In genomic region chr7:108239501-108240225, GRCh38 we compare ENCODE assay signal across 21 cellular contexts.
DNase-seq lines count a peak whose midpoint lies in the region; ATAC-seq, FAIRE-seq and TF ChIP-seq lines count a peak whose summit lies in the region.
"Had no signal": no experiment of that assay in that cellular context is flagged by ENCODE, and none has a peak within 500 bp of the region (broad histone marks: within the 10 kb centered on the region; RNA-seq: fewer than 3 reads in every experiment).

No MANE protein-coding gene starts in this region.

- H3K36me3 ChIP-seq in H1 (ENCODE audit: control insufficient read depth in 2 of 4, insufficient read depth in 4 of 4, low read length in 3 of 4), result no peaks in the 10 kb centered on the region
- no peaks in the 10 kb centered on the region for H3K36me3 ChIP-seq in CD8-positive, alpha-beta memory T cell (ENCODE audit: insufficient read depth, low read length)
- H3K36me3 ChIP-seq: neutrophil, right lobe of liver had no signal

- H2BK5ac ChIP-seq in H1 (ENCODE audit: low read depth, low read length), result no peak overlapping the region

- no peaks in the 10 kb centered on the region for H3K9me3 Mint-ChIP-seq in Calu3 (ENCODE audit: low read depth, unreplicated experiment)
- H3K9me3 Mint-ChIP-seq in activated CD4-positive, alpha-beta memory T cell treated with anti-CD3 and anti-CD28 coated beads, Interleukin-2, amount 10 ng/mL, durations not matched to agents 7 days and 5 days, result no peaks in the 10 kb centered on the region
- peaks cover 0 to 2% (median 0%) of the 10 kb centered on the region in 5 donors for H3K9me3 Mint-ChIP-seq in CD8-positive, alpha-beta memory T cell
- peaks cover 0 to 2% of the 10 kb centered on the region in 2 donors for H3K9me3 Mint-ChIP-seq in effector memory CD8-positive, alpha-beta T cell
- H3K9me3 Mint-ChIP-seq: activated T-cell treated with anti-CD3 and anti-CD28 coated beads, Interleukin-2, amount 50 U/mL, for 4 hours; CD4-positive, alpha-beta T cell; mesothelial cell of epicardium had no signal

- no peak overlapping the region for H3K27ac ChIP-seq in H1 (ENCODE audit: low read depth, low read length)
- no peak overlapping the region for H3K27ac ChIP-seq in CD8-positive, alpha-beta memory T cell (ENCODE audit: low read depth, low read length)
- H3K27ac ChIP-seq: hepatocyte, neutrophil, right lobe of liver had no signal

- H3K4me3 Mint-ChIP-seq in Calu3 (ENCODE audit: low read depth, unreplicated experiment), result no peak overlapping the region
- H3K4me3 Mint-ChIP-seq in activated CD4-positive, alpha-beta memory T cell treated with anti-CD3 and anti-CD28 coated beads, Interleukin-2, amount 10 ng/mL, durations not matched to agents 7 days and 5 days, result no peak overlapping the region
- no peak overlapping the region for H3K4me3 Mint-ChIP-seq in CD8-positive, alpha-beta memory T cell
- no peak overlapping the region for H3K4me3 Mint-ChIP-seq in effector memory CD8-positive, alpha-beta T cell
- H3K4me3 Mint-ChIP-seq: CD4-positive, alpha-beta T cell; mesothelial cell of epicardium had no signal

- no peak overlapping the region for H2BK20ac ChIP-seq in H1 (ENCODE audit: low read length)

- no peak overlapping the region for H4K91ac ChIP-seq in H1 (replicated peaks; ENCODE audit: insufficient read length, low read length)

- H4K20me1 ChIP-seq in H1 (replicated peaks in 1 of 2; ENCODE audit: control insufficient read depth in 1 of 2, insufficient read depth in 2 of 2, low read length in 2 of 2), result no peaks in the 10 kb centered on the region

- H2AFZ ChIP-seq in H1 (ENCODE audit: low read length), result peak overlapping the region; percentile 29; the same call in 1 of the 2 replicates
- H2AFZ ChIP-seq: hepatocyte had no signal

- no peak for TF ChIP-seq CTCF in Calu3 (IDR thresholded peaks at IDR 0.05; ENCODE audit: unreplicated experiment)
- no peak for TF ChIP-seq CTCF in H1 (IDR thresholded peaks at IDR 0.05; ENCODE audit: control extremely low read depth in 1 of 3, insufficient read depth in 1 of 3, low read depth in 1 of 3, low read length in 3 of 3)

- no peak overlapping the region for H3K23ac ChIP-seq in H1 (ENCODE audit: insufficient read length)

- no peak for TF ChIP-seq POLR2A in H1 (IDR thresholded peaks at IDR 0.05; ENCODE audit: control extremely low read depth in 1 of 2, low read depth in 2 of 2, low read length in 2 of 2)

- POLR2A ChIA-PET in H1 (lab: Charles Lee; ENCODE audit: partially characterized antibody), result no interaction called here
- POLR2A ChIA-PET in activated CD4-positive, alpha-beta memory T cell treated with anti-CD3 and anti-CD28 coated beads, Interleukin-2, amount 10 ng/mL, durations not matched to agents 7 days and 5 days (lab: Charles Lee), result no interaction called here
- POLR2A ChIA-PET in CD8-positive, alpha-beta memory T cell (lab: Charles Lee), result no interaction called here

- H3K9ac ChIP-seq in H1 (replicated peaks in 1 of 4; ENCODE audit: extremely low read depth in 1 of 4, low read depth in 3 of 4, low read length in 3 of 4), result no peak overlapping the region

- WGBS in H1 (ENCODE audit: extremely low coverage in 1 of 2, insufficient coverage in 1 of 2, insufficient read length in 1 of 2, insufficient replicate concordance in 2 of 2, low coverage in 1 of 2, low lambda C conversion rate in 2 of 2, missing lambda C conversion rate in 1 of 2), 2 experiments, result 63 to 100% methylated on average over 3 to 11 of the region's 11 CpGs

- no peaks in the 10 kb centered on the region for H3K23me2 ChIP-seq in H1 (ENCODE audit: low read depth, low read length)

- no peak for ATAC-seq in HG03469 (IDR thresholded peaks at IDR 0.05; ENCODE audit: unreplicated experiment)
- ATAC-seq in effector memory CD8-positive, alpha-beta T cell (replicated peaks), result no peak
- ATAC-seq: activated T-cell treated with anti-CD3 and anti-CD28 coated beads, Interleukin-2, amount 50 U/mL, for 4 hours; PC-3; right lobe of liver had no signal

- DNase-seq in Calu3 (no peak), NCI-H1436 (lab: John Stamatoyannopoulos, UW) (peak; percentile 64), NCI-H774 (lab: John Stamatoyannopoulos, UW) (peak; percentile 24), H1 (ENCODE audit: low read depth in 1 of 2, low spot score in 2 of 2) (no peak)
- DNase-seq in activated CD4-positive, alpha-beta memory T cell treated with anti-CD3 and anti-CD28 coated beads, Interleukin-2, amount 10 ng/mL, durations not matched to agents 7 days and 5 days, result no peak
- no peak for DNase-seq in CD8-positive, alpha-beta memory T cell
- DNase-seq in effector memory CD8-positive, alpha-beta T cell, result no peak
- DNase-seq: ACHN; activated CD4-positive, alpha-beta T cell treated with anti-CD3 and anti-CD28 coated beads, Interleukin-2, amount 50 U/mL, for 4 hours; activated T-cell treated with anti-CD3 and anti-CD28 coated beads, Interleukin-2, amount 50 U/mL, for 4 hours; CD4-positive, alpha-beta T cell; effector memory CD4-positive, alpha-beta T cell; EL; Karpas-422; kidney glomerular epithelial cell; PC-3; right lobe of liver had no signal

- no peaks in the 10 kb centered on the region for H3K79me1 ChIP-seq in H1 (ENCODE audit: low read depth, low read length)

- no peak for TF ChIP-seq RAD21 in H1 (IDR thresholded peaks at IDR 0.05 in 1 of 2, conservative IDR thresholded peaks at IDR 0.05 in 1 of 2; ENCODE audit: low read depth in 2 of 2, low read length in 2 of 2)

- H3K14ac ChIP-seq in H1 (ENCODE audit: insufficient read length), result no peak overlapping the region

- no peaks in the 10 kb centered on the region for H3K27me3 ChIP-seq in H1 (replicated peaks in 1 of 4; ENCODE audit: control insufficient read depth in 3 of 4, extremely low read depth in 1 of 4, insufficient read depth in 3 of 4, low read length in 3 of 4)
- H3K27me3 ChIP-seq in CD8-positive, alpha-beta memory T cell (ENCODE audit: insufficient read depth, low read length, poor library complexity, severe bottlenecking), result no peaks in the 10 kb centered on the region
- H3K27me3 ChIP-seq: hepatocyte, neutrophil, right lobe of liver had no signal

- intact Hi-C loops in Calu3 (cut with micrococcal nuclease; ENCODE audit: unreplicated experiment), result no loop called here

- H3K27ac Mint-ChIP-seq in Calu3 (ENCODE audit: unreplicated experiment), result peak overlapping the region; percentile 39
- H3K27ac Mint-ChIP-seq in activated CD4-positive, alpha-beta memory T cell treated with anti-CD3 and anti-CD28 coated beads, Interleukin-2, amount 10 ng/mL, durations not matched to agents 7 days and 5 days, result no peak overlapping the region
- no peak overlapping the region for H3K27ac Mint-ChIP-seq in CD8-positive, alpha-beta memory T cell
- no peak overlapping the region for H3K27ac Mint-ChIP-seq in effector memory CD8-positive, alpha-beta T cell
- H3K27ac Mint-ChIP-seq: CD4-positive, alpha-beta T cell; mesothelial cell of epicardium had no signal

- no peaks in the 10 kb centered on the region for H3K27me3 Mint-ChIP-seq in Calu3 (ENCODE audit: unreplicated experiment)
- peaks cover 6% of the 10 kb centered on the region for H3K27me3 Mint-ChIP-seq in activated CD4-positive, alpha-beta memory T cell treated with anti-CD3 and anti-CD28 coated beads, Interleukin-2, amount 10 ng/mL, durations not matched to agents 7 days and 5 days
- peaks cover 0 to 14% of the 10 kb centered on the region in 2 donors for H3K27me3 Mint-ChIP-seq in CD8-positive, alpha-beta memory T cell
- H3K27me3 Mint-ChIP-seq in effector memory CD8-positive, alpha-beta T cell, result peaks cover 5 to 8% of the 10 kb centered on the region in 2 donors
- H3K27me3 Mint-ChIP-seq: CD4-positive, alpha-beta T cell had no signal

- no peaks in the 10 kb centered on the region for H3K9me3 ChIP-seq in H1 (ENCODE audit: insufficient read depth in 2 of 2, low read depth in 1 of 2, low read length in 1 of 2)
- H3K9me3 ChIP-seq in CD8-positive, alpha-beta memory T cell (ENCODE audit: low read length), result no peaks in the 10 kb centered on the region
- H3K9me3 ChIP-seq: neutrophil, right lobe of liver had no signal

- H3K56ac ChIP-seq in H1 (replicated peaks; ENCODE audit: insufficient read length, low read depth, low read length), result no peak overlapping the region

- no peak overlapping the region for H2BK120ac ChIP-seq in H1 (replicated peaks; ENCODE audit: low read depth, low read length)

- H2BK15ac ChIP-seq in H1 (ENCODE audit: low read length), result no peak overlapping the region

- H4K5ac ChIP-seq in H1 (ENCODE audit: insufficient read length, low read depth, low read length), result no peak overlapping the region

- H3K4me1 ChIP-seq in H1 (replicated peaks in 1 of 4; ENCODE audit: control insufficient read depth in 3 of 4, insufficient read depth in 4 of 4, low read length in 3 of 4), result peaks cover 0 to 22% (median 14%) of the 10 kb centered on the region in 4 experiments; a peak in 6 of 7 replicates
- no peaks in the 10 kb centered on the region for H3K4me1 ChIP-seq in CD8-positive, alpha-beta memory T cell (ENCODE audit: insufficient read depth, low read length)

- H2AK5ac ChIP-seq in H1 (ENCODE audit: low read depth, low read length), result no peak overlapping the region

- H4K8ac ChIP-seq in H1 (ENCODE audit: extremely low read depth, insufficient read depth, low read length), result no peak overlapping the region

- peaks cover 7% of the 10 kb centered on the region for H3K36me3 Mint-ChIP-seq in Calu3 (ENCODE audit: insufficient read depth, unreplicated experiment)
- no peaks in the 10 kb centered on the region for H3K36me3 Mint-ChIP-seq in activated CD4-positive, alpha-beta memory T cell treated with anti-CD3 and anti-CD28 coated beads, Interleukin-2, amount 10 ng/mL, durations not matched to agents 7 days and 5 days (ENCODE audit: low read depth)
- no peaks in the 10 kb centered on the region for H3K36me3 Mint-ChIP-seq in CD8-positive, alpha-beta memory T cell
- no peaks in the 10 kb centered on the region for H3K36me3 Mint-ChIP-seq in effector memory CD8-positive, alpha-beta T cell (ENCODE audit: insufficient read depth)
- H3K36me3 Mint-ChIP-seq: mesothelial cell of epicardium had no signal

- peaks cover 33% of the 10 kb centered on the region for H3K4me1 Mint-ChIP-seq in Calu3 (ENCODE audit: low read depth, unreplicated experiment)
- H3K4me1 Mint-ChIP-seq in activated CD4-positive, alpha-beta memory T cell treated with anti-CD3 and anti-CD28 coated beads, Interleukin-2, amount 10 ng/mL, durations not matched to agents 7 days and 5 days, result no peaks in the 10 kb centered on the region
- H3K4me1 Mint-ChIP-seq in CD8-positive, alpha-beta memory T cell, result no peaks in the 10 kb centered on the region
- H3K4me1 Mint-ChIP-seq in effector memory CD8-positive, alpha-beta T cell (ENCODE audit: low read depth in 2 of 2), result no peaks in the 10 kb centered on the region

- FAIRE-seq in H1 (lab: Jason Lieb, UNC), result no peak

- H3K4me3 ChIP-seq in H1 (ENCODE audit: extremely low read depth in 1 of 4, insufficient read depth in 2 of 4, low read depth in 3 of 4, low read length in 4 of 4), result no peak overlapping the region
- H3K4me3 ChIP-seq in CD8-positive, alpha-beta memory T cell (ENCODE audit: low read length), result no peak overlapping the region
- H3K4me3 ChIP-seq: hepatocyte, right lobe of liver had no signal

- H3K4me2 ChIP-seq in H1 (ENCODE audit: insufficient read depth in 1 of 2, low read depth in 2 of 2, low read length in 2 of 2), result peak overlapping the region; percentile 3 to 16; a peak in 2 of 4 replicates
- H3K4me2 ChIP-seq: hepatocyte had no signal

- TF ChIP-seq EP300 in H1 (IDR thresholded peaks at IDR 0.05; ENCODE audit: borderline replicate concordance in 1 of 2, low read depth in 2 of 2, low read length in 2 of 2), result no peak

- no peak overlapping the region for H3K18ac ChIP-seq in H1 (ENCODE audit: extremely low read depth, low read length)

- H3K79me2 ChIP-seq in H1 (ENCODE audit: control insufficient read depth in 1 of 2, insufficient read depth in 2 of 2, low read length in 2 of 2), result no peaks in the 10 kb centered on the region
- H3K79me2 ChIP-seq: hepatocyte had no signal

- CTCF ChIA-PET in Calu3 (lab: Charles Lee) (no interaction called here), H1 (lab: Charles Lee; ENCODE audit: partially characterized antibody) (interaction anchor here (0.7 to 1.5 kb wide), 5 partner anchors 17 to 592 kb away, joined by 3 to 7 read pairs (median 3); no protein-coding TSS in a partner anchor)
- CTCF ChIA-PET in activated CD4-positive, alpha-beta memory T cell treated with anti-CD3 and anti-CD28 coated beads, Interleukin-2, amount 10 ng/mL, durations not matched to agents 7 days and 5 days (lab: Charles Lee), result interaction anchor here (1.5 kb wide), 1 partner anchor 11 kb away, joined by 3 read pairs; no protein-coding TSS in a partner anchor
- CTCF ChIA-PET in CD8-positive, alpha-beta memory T cell (lab: Charles Lee), result no interaction called here

- no peak overlapping the region for H2BK12ac ChIP-seq in H1 (ENCODE audit: low read depth, low read length)

- BruUV-seq in Calu3 (replicated peaks; lab: Mats Ljungman, UMichigan), result no TSS peak

- H3K4ac ChIP-seq in H1 (replicated peaks; ENCODE audit: insufficient read length, low read depth, low read length), result no peak overlapping the region

Comparison
In these comparisons a context has a peak if more than half of its experiments do, and no peak if none do; other contexts are left out.
1. DNase-seq: peak in NCI-H1436 (single experiment) and NCI-H774 (single experiment); none in Calu3 (single experiment), H1 (0 of 2), activated CD4-positive, alpha-beta memory T cell treated with anti-CD3 and anti-CD28 coated beads, Interleukin-2, amount 10 ng/mL, durations not matched to agents 7 days and 5 days (single experiment), CD8-positive, alpha-beta memory T cell (0 of 5) and effector memory CD8-positive, alpha-beta T cell (0 of 3).
2. CTCF ChIA-PET loops: an anchor here in H1 (0.7 to 1.5 kb wide) and activated CD4-positive, alpha-beta memory T cell treated with anti-CD3 and anti-CD28 coated beads, Interleukin-2, amount 10 ng/mL, durations not matched to agents 7 days and 5 days (1.5 kb wide); none called in Calu3 and CD8-positive, alpha-beta memory T cell.